Comparison of ENCODE assay signal across 7 cellular contexts in genomic region chr12:46546634-46547273, GRCh38.
DNase-seq lines count a peak whose midpoint lies in the region; ATAC-seq and TF ChIP-seq lines count a peak whose summit lies in the region.

No MANE protein-coding gene starts in this region.

- DNase-seq in T-helper 2 cell treated with Interferon-gamma antibody and Interleukin-4, amounts not matched to agents 5 μg/mL and 100 μg/mL, for 36 hours (ENCODE audit: low spot score) = peak; percentile 54
- DNase-seq in NCI-H2196 (lab: John Stamatoyannopoulos, UW; ENCODE audit: unreplicated experiment) (no peak), NCI-H1694 treated with DMSO at 0.1 percent for 48 hours (lab: John Stamatoyannopoulos, UW) (no peak), colonic mucosa (no peak)

- peaks cover 41% of the 10 kb centered on the region for H3K36me3 Mint-ChIP-seq in T-helper 2 cell treated with Interferon-gamma antibody and Interleukin-4, amounts not matched to agents 5 μg/mL and 100 μg/mL, for 36 hours (ENCODE audit: low read depth)

- H3K9me3 Mint-ChIP-seq in T-helper 2 cell treated with Interferon-gamma antibody and Interleukin-4, amounts not matched to agents 5 μg/mL and 100 μg/mL, for 36 hours = peaks cover 37% of the 10 kb centered on the region

- H3K4me3 ChIP-seq in skeletal muscle tissue (ENCODE audit: low read length in 3 of 3) = no peak overlapping the region
- no peak overlapping the region for H3K4me3 ChIP-seq in colonic mucosa

- H3K27me3 ChIP-seq in skeletal muscle tissue (ENCODE audit: control insufficient read depth in 3 of 3, insufficient read depth in 3 of 3, low read length in 3 of 3) (no peaks in the 10 kb centered on the region), colonic mucosa (no peaks in the 10 kb centered on the region)

- no peak for TF ChIP-seq CTCF in colonic mucosa (IDR thresholded peaks at IDR 0.05)

- intact Hi-C loops in colonic mucosa (cut with DNase I) = no loop called here

- peaks cover 6 to 19% (median 14%) of the 10 kb centered on the region in 3 donors for H3K4me1 ChIP-seq in skeletal muscle tissue (ENCODE audit: control insufficient read depth in 3 of 3, insufficient read depth in 3 of 3, low read length in 3 of 3)
- H3K4me1 ChIP-seq in colonic mucosa = no peaks in the 10 kb centered on the region

- no peaks in the 10 kb centered on the region for H3K27me3 Mint-ChIP-seq in T-helper 2 cell treated with Interferon-gamma antibody and Interleukin-4, amounts not matched to agents 5 μg/mL and 100 μg/mL, for 36 hours (ENCODE audit: low read depth)

- peak overlapping the region; percentile 85 for H3K27ac Mint-ChIP-seq in T-helper 2 cell treated with Interferon-gamma antibody and Interleukin-4, amounts not matched to agents 5 μg/mL and 100 μg/mL, for 36 hours

- H3K36me3 ChIP-seq in skeletal muscle tissue (ENCODE audit: control insufficient read depth in 3 of 3, insufficient read depth in 3 of 3, low read length in 3 of 3) = peaks cover 0 to 3% (median 0%) of the 10 kb centered on the region in 3 donors
- H3K36me3 ChIP-seq in colonic mucosa = no peaks in the 10 kb centered on the region

- peak overlapping the region; percentile 58 for H3K4me3 Mint-ChIP-seq in T-helper 2 cell treated with Interferon-gamma antibody and Interleukin-4, amounts not matched to agents 5 μg/mL and 100 μg/mL, for 36 hours

- no peak overlapping the region for H3K9ac ChIP-seq in skeletal muscle tissue (ENCODE audit: low read depth in 1 of 3, low read length in 3 of 3)
- no peak overlapping the region for H3K9ac ChIP-seq in colonic mucosa (ENCODE audit: low read depth in 2 of 2, low read length in 2 of 2)

- peaks cover 58% of the 10 kb centered on the region for H3K4me1 Mint-ChIP-seq in T-helper 2 cell treated with Interferon-gamma antibody and Interleukin-4, amounts not matched to agents 5 μg/mL and 100 μg/mL, for 36 hours (ENCODE audit: low read depth)

- peak overlapping the region; percentile 84 for H3K27ac ChIP-seq in skeletal muscle tissue (ENCODE audit: low read depth, low read length)
- H3K27ac ChIP-seq in colonic mucosa = no peak overlapping the region

- no peaks in the 10 kb centered on the region for H3K9me3 ChIP-seq in skeletal muscle tissue (ENCODE audit: control insufficient read depth in 3 of 3, low read length in 3 of 3)
- no peaks in the 10 kb centered on the region for H3K9me3 ChIP-seq in colonic mucosa

- ATAC-seq in GM19324 (IDR thresholded peaks at IDR 0.05; ENCODE audit: low FRiP score, unreplicated experiment) = peak; percentile 92
- peak; percentile 97 for ATAC-seq in HG02973 (IDR thresholded peaks at IDR 0.05; ENCODE audit: unreplicated experiment)
